In genomic region chr7:7516156-7516555, GRCh38 we compare ENCODE assay signal across 1 cellular context.
TF ChIP-seq lines count a peak whose summit lies in the region.

No MANE protein-coding gene starts in this region.

TF ChIP-seq in K562, 482 proteins besides CTCF, POLR2A, EP300 and RAD21 (continued from another document):
- TF ChIP-seq, protein P1, sequence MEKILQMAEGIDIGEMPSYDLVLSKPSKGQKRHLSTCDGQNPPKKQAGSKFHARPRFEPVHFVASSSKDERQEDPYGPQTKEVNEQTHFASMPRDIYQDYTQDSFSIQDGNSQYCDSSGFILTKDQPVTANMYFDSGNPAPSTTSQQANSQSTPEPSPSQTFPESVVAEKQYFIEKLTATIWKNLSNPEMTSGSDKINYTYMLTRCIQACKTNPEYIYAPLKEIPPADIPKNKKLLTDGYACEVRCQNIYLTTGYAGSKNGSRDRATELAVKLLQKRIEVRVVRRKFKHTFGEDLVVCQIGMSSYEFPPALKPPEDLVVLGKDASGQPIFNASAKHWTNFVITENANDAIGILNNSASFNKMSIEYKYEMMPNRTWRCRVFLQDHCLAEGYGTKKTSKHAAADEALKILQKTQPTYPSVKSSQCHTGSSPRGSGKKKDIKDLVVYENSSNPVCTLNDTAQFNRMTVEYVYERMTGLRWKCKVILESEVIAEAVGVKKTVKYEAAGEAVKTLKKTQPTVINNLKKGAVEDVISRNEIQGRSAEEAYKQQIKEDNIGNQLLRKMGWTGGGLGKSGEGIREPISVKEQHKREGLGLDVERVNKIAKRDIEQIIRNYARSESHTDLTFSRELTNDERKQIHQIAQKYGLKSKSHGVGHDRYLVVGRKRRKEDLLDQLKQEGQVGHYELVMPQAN (IDR thresholded peaks at IDR 0.05; ENCODE audit: borderline replicate concordance): no peak
- TF ChIP-seq, protein P2, sequence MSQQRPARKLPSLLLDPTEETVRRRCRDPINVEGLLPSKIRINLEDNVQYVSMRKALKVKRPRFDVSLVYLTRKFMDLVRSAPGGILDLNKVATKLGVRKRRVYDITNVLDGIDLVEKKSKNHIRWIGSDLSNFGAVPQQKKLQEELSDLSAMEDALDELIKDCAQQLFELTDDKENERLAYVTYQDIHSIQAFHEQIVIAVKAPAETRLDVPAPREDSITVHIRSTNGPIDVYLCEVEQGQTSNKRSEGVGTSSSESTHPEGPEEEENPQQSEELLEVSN (IDR thresholded peaks at IDR 0.05; ENCODE audit: borderline replicate concordance in 1 of 2, extremely low read depth in 1 of 2, insufficient read depth in 1 of 2, insufficient read length in 1 of 2, low read depth in 1 of 2, low read length in 1 of 2, poor library complexity in 1 of 2, severe bottlenecking in 1 of 2): no peak
- TF ChIP-seq HDAC6 (IDR thresholded peaks at IDR 0.05; ENCODE audit: low read depth, low read length): no peak
